Comparison of ENCODE assay signal across 11 cellular contexts in genomic region chr18:52341617-52342381, GRCh38. TPM values are rescaled to one million over a fixed set of nuclear protein-coding genes. Genes with fewer than 3 reads are reported as not detected.
DNase-seq lines count a peak whose midpoint lies in the region; ATAC-seq and TF ChIP-seq lines count a peak whose summit lies in the region.
"Had no signal": no experiment of that assay in that cellular context is flagged by ENCODE, and none has a peak within 500 bp of the region (broad histone marks: within the 10 kb centered on the region; RNA-seq: fewer than 3 reads in every experiment).

No MANE protein-coding gene starts in this region.

- H3K4me3 ChIP-seq in HUES48 (ENCODE audit: low read depth, low read length) (peak overlapping the region; percentile 74), astrocyte of the cerebellum (ENCODE audit: low read depth, low read length) (peak overlapping the region; percentile 41), skeletal muscle satellite cell (ENCODE audit: low read length) (peak overlapping the region; percentile 26), Caco-2 (ENCODE audit: low read depth, low read length) (no peak overlapping the region)
- no peak overlapping the region for H3K4me3 ChIP-seq in naive thymus-derived CD4-positive, alpha-beta T cell (ENCODE audit: low read length)
- H3K4me3 ChIP-seq: ovary had no signal

- H3K27ac Mint-ChIP-seq in naive thymus-derived CD4-positive, alpha-beta T cell: no peak overlapping the region
- no peak overlapping the region for H3K27ac Mint-ChIP-seq in Caco-2 (ENCODE audit: unreplicated experiment)
- H3K27ac Mint-ChIP-seq: activated T-helper 1 cell treated with anti-CD3 and anti-CD28 coated beads, Interleukin-12 subunit alpha, Interleukin-12 subunit beta, Interleukin-2, Interleukin-4 antibody, amounts not matched to agents 30 ng/mL and 10 ng/mL and 1 ng/mL, durations not matched to agents 14 hours and 24 hours and 36 hours; T-helper 1 cell treated with Interleukin-12 subunit alpha and Interleukin-12 subunit beta and Interleukin-4 antibody, amounts not matched to agents 30 μg/mL and 1 μg/mL, for 36 hours had no signal

- H3K4me1 ChIP-seq in HUES48 (ENCODE audit: control insufficient read depth, insufficient read depth, low read length) (peaks cover 23% of the 10 kb centered on the region), skeletal muscle satellite cell (ENCODE audit: control insufficient read depth, insufficient read depth, low read length) (peaks cover 4% of the 10 kb centered on the region), Caco-2 (no peaks in the 10 kb centered on the region)
- H3K4me1 ChIP-seq in naive thymus-derived CD4-positive, alpha-beta T cell (ENCODE audit: control insufficient read depth in 2 of 2, insufficient read depth in 2 of 2, low read length in 2 of 2): no peaks in the 10 kb centered on the region

- BruUV-seq in Caco-2 (replicated peaks; lab: Mats Ljungman, UMichigan): no TSS peak

- H3K36me3 ChIP-seq in HUES48 (ENCODE audit: control insufficient read depth, insufficient read depth, low read length): no peaks in the 10 kb centered on the region
- H3K36me3 ChIP-seq in skeletal muscle satellite cell (ENCODE audit: insufficient read depth, low read length): no peaks in the 10 kb centered on the region
- no peaks in the 10 kb centered on the region for H3K36me3 ChIP-seq in naive thymus-derived CD4-positive, alpha-beta T cell (ENCODE audit: control insufficient read depth in 2 of 3, insufficient read depth in 3 of 3, low read length in 3 of 3)
- H3K36me3 ChIP-seq in Caco-2 (ENCODE audit: control insufficient read depth, insufficient read depth, low read length): no peaks in the 10 kb centered on the region
- H3K36me3 ChIP-seq: ovary had no signal

- peaks cover 0 to 20% (median 7%) of the 10 kb centered on the region in 11 donors for H3K9me3 Mint-ChIP-seq in naive thymus-derived CD4-positive, alpha-beta T cell
- H3K9me3 Mint-ChIP-seq in Caco-2 (ENCODE audit: unreplicated experiment): no peaks in the 10 kb centered on the region
- H3K9me3 Mint-ChIP-seq: T-helper 1 cell treated with Interleukin-12 subunit alpha and Interleukin-12 subunit beta and Interleukin-4 antibody, amounts not matched to agents 30 μg/mL and 1 μg/mL, for 36 hours had no signal

- H3K4me2 ChIP-seq in skeletal muscle satellite cell (ENCODE audit: low read length): peak overlapping the region; percentile 62

- intact Hi-C loops in naive thymus-derived CD4-positive, alpha-beta T cell (cut with micrococcal nuclease): no loop called here
- intact Hi-C loops in Caco-2 (cut with micrococcal nuclease; ENCODE audit: unreplicated experiment): no loop called here

- peaks cover 0 to 6% (median 0%) of the 10 kb centered on the region in 7 donors for H3K4me1 Mint-ChIP-seq in naive thymus-derived CD4-positive, alpha-beta T cell
- H3K4me1 Mint-ChIP-seq in Caco-2 (ENCODE audit: low read depth, unreplicated experiment): no peaks in the 10 kb centered on the region

- H3K9me3 ChIP-seq in HUES48 (ENCODE audit: control insufficient read depth, insufficient read depth, low read length) (no peaks in the 10 kb centered on the region), skeletal muscle satellite cell (replicated peaks; ENCODE audit: low read length) (no peaks in the 10 kb centered on the region), Caco-2 (no peaks in the 10 kb centered on the region)
- H3K9me3 ChIP-seq in naive thymus-derived CD4-positive, alpha-beta T cell (ENCODE audit: control insufficient read depth in 2 of 3, low read length in 3 of 3): no peaks in the 10 kb centered on the region
- H3K9me3 ChIP-seq: ovary had no signal

- no peak for ATAC-seq in naive thymus-derived CD4-positive, alpha-beta T cell

- in situ Hi-C loops in astrocyte of the cerebellum (cut with HindIII; ENCODE audit: low sequenced_read_pairs): no loop called here

- POLR2A ChIA-PET in naive thymus-derived CD4-positive, alpha-beta T cell (lab: Charles Lee): no interaction called here
- POLR2A ChIA-PET in Caco-2 (lab: Charles Lee): no interaction called here

- no peak overlapping the region for H3K27ac ChIP-seq in HUES48 (ENCODE audit: low read depth, low read length)
- H3K27ac ChIP-seq in naive thymus-derived CD4-positive, alpha-beta T cell (ENCODE audit: low read depth, low read length): no peak overlapping the region
- H3K27ac ChIP-seq: ovary had no signal

- peaks cover 53% of the 10 kb centered on the region for H3K27me3 ChIP-seq in HUES48 (ENCODE audit: control insufficient read depth, insufficient read depth, low read length)
- H3K27me3 ChIP-seq in skeletal muscle satellite cell (ENCODE audit: control insufficient read depth, insufficient read depth, low read length): peaks cover 4% of the 10 kb centered on the region
- H3K27me3 ChIP-seq in naive thymus-derived CD4-positive, alpha-beta T cell (ENCODE audit: control insufficient read depth in 2 of 2, insufficient read depth in 2 of 2, low read length in 2 of 2): no peaks in the 10 kb centered on the region
- H3K27me3 ChIP-seq in Caco-2 (replicated peaks; ENCODE audit: control insufficient read depth, insufficient read depth, low read length): no peaks in the 10 kb centered on the region
- H3K27me3 ChIP-seq: ovary had no signal

- H3K36me3 Mint-ChIP-seq in naive thymus-derived CD4-positive, alpha-beta T cell: peaks cover 0 to 8% (median 0%) of the 10 kb centered on the region in 5 donors
- H3K36me3 Mint-ChIP-seq in Caco-2 (ENCODE audit: insufficient read depth, unreplicated experiment): no peaks in the 10 kb centered on the region

- H3K27me3 Mint-ChIP-seq in naive thymus-derived CD4-positive, alpha-beta T cell: peaks cover 31 to 49% (median 45%) of the 10 kb centered on the region in 5 donors
- H3K27me3 Mint-ChIP-seq in Caco-2 (ENCODE audit: insufficient read depth, unreplicated experiment): no peaks in the 10 kb centered on the region

- DNase-seq in astrocyte of the cerebellum (ENCODE audit: low read depth): no peak
- peak; percentile 22 for DNase-seq in iPS-NIHi11 (ENCODE audit: low spot score)
- no peak for DNase-seq in NCI-H774 (lab: John Stamatoyannopoulos, UW)
- DNase-seq in naive thymus-derived CD4-positive, alpha-beta T cell: no peak
- no peak for DNase-seq in Caco-2
- DNase-seq: NCI-H1694, ovary had no signal

- TF ChIP-seq CTCF in astrocyte of the cerebellum (IDR thresholded peaks at IDR 0.05; ENCODE audit: low read depth, low read length, missing control alignments) (no peak), Caco-2 (IDR thresholded peaks at IDR 0.05; ENCODE audit: insufficient read depth in 1 of 2, low read depth in 1 of 2, low read length in 1 of 2, severe bottlenecking in 1 of 2, unreplicated experiment in 1 of 2) (no peak)

- CTCF ChIA-PET in naive thymus-derived CD4-positive, alpha-beta T cell (lab: Charles Lee): no interaction called here
- CTCF ChIA-PET in Caco-2 (lab: Charles Lee): no interaction called here

- no peak overlapping the region for H3K4me3 Mint-ChIP-seq in naive thymus-derived CD4-positive, alpha-beta T cell
- no peak overlapping the region for H3K4me3 Mint-ChIP-seq in Caco-2 (ENCODE audit: unreplicated experiment)
- H3K4me3 Mint-ChIP-seq: activated T-helper 1 cell treated with anti-CD3 and anti-CD28 coated beads, Interleukin-12 subunit alpha, Interleukin-12 subunit beta, Interleukin-2, Interleukin-4 antibody, amounts not matched to agents 30 ng/mL and 10 ng/mL and 1 ng/mL, durations not matched to agents 14 hours and 24 hours and 36 hours; T-helper 1 cell treated with Interleukin-12 subunit alpha and Interleukin-12 subunit beta and Interleukin-4 antibody, amounts not matched to agents 30 μg/mL and 1 μg/mL, for 36 hours had no signal

- no peak overlapping the region for H3K9ac ChIP-seq in HUES48 (ENCODE audit: low read depth, low read length)
- no peak overlapping the region for H3K9ac ChIP-seq in skeletal muscle satellite cell (ENCODE audit: low read depth, low read length)

RNA-seq across cellular contexts. Expression of gene DCC, which starts 1.8 kb away (rescaled TPM):
- 0.66 TPM in 1 of 2 replicates, not detected in the other for total RNA-seq in skeletal muscle satellite cell (2012; rRNA removed)
- not detected for total RNA-seq in naive thymus-derived CD4-positive, alpha-beta T cell
- not detected for polyA plus RNA-seq in naive thymus-derived CD4-positive, alpha-beta T cell
- total RNA-seq in Caco-2 (2022): 0.32 and 0.39 TPM in 2 replicates
- total RNA-seq: activated T-helper 1 cell treated with anti-CD3 and anti-CD28 coated beads, Interleukin-12 subunit alpha, Interleukin-12 subunit beta, Interleukin-2, Interleukin-4 antibody, amounts not matched to agents 30 ng/mL and 10 ng/mL and 1 ng/mL, durations not matched to agents 14 hours and 24 hours and 36 hours had no signal

Comparison
In these comparisons a context has a peak if more than half of its experiments do, and no peak if none do; other contexts are left out.
1. H3K4me3 ChIP-seq: peak in HUES48 (single experiment), astrocyte of the cerebellum (single experiment) and skeletal muscle satellite cell (single experiment); none in naive thymus-derived CD4-positive, alpha-beta T cell (single experiment) and Caco-2 (single experiment).